In the genomic region with DNA sequence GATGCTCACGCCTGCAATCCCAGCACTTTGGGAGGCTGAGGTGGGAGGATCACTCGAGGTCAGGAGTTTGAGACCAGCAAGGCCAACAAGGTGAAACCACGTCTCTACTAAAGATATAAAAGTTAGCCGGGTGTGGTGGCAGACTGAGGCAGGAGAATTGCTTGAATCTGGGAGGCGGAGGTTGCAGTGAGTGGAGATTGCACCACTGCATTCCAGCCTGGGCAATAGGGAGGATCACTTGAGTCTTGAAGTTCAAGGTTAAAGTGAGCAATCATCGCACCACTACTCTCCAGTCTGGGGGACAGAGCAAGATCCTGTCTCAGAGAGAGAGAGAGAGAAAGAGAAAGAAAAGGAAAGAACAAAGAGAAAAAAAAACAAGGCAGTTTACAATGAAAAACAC, we compare ENCODE assay signal across 8 cellular contexts. TPM values are rescaled to one million over a fixed set of nuclear protein-coding genes. Genes with fewer than 3 reads are reported as not detected.
DNase-seq lines count a peak whose midpoint lies in the region; TF ChIP-seq lines count a peak whose summit lies in the region.
"Not testable (repeated sequence)": the region's sequence is repeated elsewhere in the genome, so short reads cannot be mapped to it uniquely, and the experiment has no call there.

No MANE protein-coding gene starts in this region.

- peaks cover 29% of the 10 kb centered on the region for H3K4me1 Mint-ChIP-seq in activated naive CD8-positive, alpha-beta T cell treated with anti-CD3 and anti-CD28 coated beads for 36 hours

- not testable (repeated sequence) for TF ChIP-seq CTCF in cardiac fibroblast (IDR thresholded peaks at IDR 0.05; ENCODE audit: low read depth, low read length); ovary (IDR thresholded peaks at IDR 0.05)

- not testable (repeated sequence) for H3K4me3 ChIP-seq in BLaER1 treated with 17β-estradiol and CSF1 and Interleukin-3, amounts not matched to agents 10 nM and 100 nM; cardiac fibroblast (replicated peaks in 1 of 2; ENCODE audit: low read depth in 2 of 2, low read length in 2 of 2); ovary

- H3K27ac Mint-ChIP-seq in activated naive CD8-positive, alpha-beta T cell treated with anti-CD3 and anti-CD28 coated beads for 36 hours = peak overlapping the region; percentile 64

- peak overlapping the region in 9 of 11 experiments; percentile 6 to 51 (median 19); a peak in 7 of 22 replicates for H3K27ac ChIP-seq in BLaER1 treated with 17β-estradiol and CSF1 and Interleukin-3, amounts not matched to agents 10 nM and 100 nM
- H3K27ac ChIP-seq in ovary (peak overlapping the region; percentile 48 to 91), temporal lobe (ENCODE audit: low read depth, low read length) (peak overlapping the region; percentile 85)

- TF ChIP-seq EP300 in ovary (IDR thresholded peaks at IDR 0.05) = not testable (repeated sequence)

- H3K36me3 ChIP-seq in BLaER1 treated with 17β-estradiol and CSF1 and Interleukin-3, amounts not matched to agents 10 nM and 100 nM = peaks cover 0 to 21% (median 9%) of the 10 kb centered on the region in 11 experiments; a peak in 8 of 22 replicates
- H3K36me3 ChIP-seq in ovary = not testable (repeated sequence)

- not testable (repeated sequence) for H4K20me1 ChIP-seq in BLaER1 treated with 17β-estradiol and CSF1 and Interleukin-3, amounts not matched to agents 10 nM and 100 nM

- intact Hi-C loops in ovary (cut with DNase I) = not testable (repeated sequence)

- 13 to 27% (median 19%) methylated on average over 6 of the region's 6 CpGs for WGBS in ovary, 3 donors

- H3K27me3 Mint-ChIP-seq in activated naive CD8-positive, alpha-beta T cell treated with anti-CD3 and anti-CD28 coated beads for 36 hours = not testable (repeated sequence)

- H3K4me2 ChIP-seq in BLaER1 treated with 17β-estradiol and CSF1 and Interleukin-3, amounts not matched to agents 10 nM and 100 nM = peak overlapping the region in 2 of 11 experiments; percentile 31 to 36; a peak in 3 of 22 replicates

- H3K4me1 ChIP-seq in BLaER1 treated with 17β-estradiol and CSF1 and Interleukin-3, amounts not matched to agents 10 nM and 100 nM = peaks cover 32 to 85% (median 44%) of the 10 kb centered on the region in 10 experiments
- peaks cover 18% of the 10 kb centered on the region for H3K4me1 ChIP-seq in ovary (ENCODE audit: insufficient read depth)

- peaks cover 0 to 13% (median 0%) of the 10 kb centered on the region in 11 experiments; a peak in 4 of 22 replicates for H3K9me3 ChIP-seq in BLaER1 treated with 17β-estradiol and CSF1 and Interleukin-3, amounts not matched to agents 10 nM and 100 nM (replicated peaks in 1 of 11)
- H3K9me3 ChIP-seq in ovary = not testable (repeated sequence)

- not testable (repeated sequence) for TF ChIP-seq POLR2A in ovary (IDR thresholded peaks at IDR 0.05)

- H3K9ac ChIP-seq in BLaER1 treated with 17β-estradiol and CSF1 and Interleukin-3, amounts not matched to agents 10 nM and 100 nM = not testable (repeated sequence)

- H3K27me3 ChIP-seq in BLaER1 treated with 17β-estradiol and CSF1 and Interleukin-3, amounts not matched to agents 10 nM and 100 nM; ovary: not testable (repeated sequence)

- DNase-seq in NCI-H226 (peak; percentile 49), cardiac fibroblast (ENCODE audit: low read depth in 2 of 2) (peak; percentile 60 to 66), fibroblast of peridontal ligament (ENCODE audit: extremely low read depth) (peak; percentile 39), left kidney (ENCODE audit: low read depth, low spot score) (peak; percentile 16), ovary (peak in 4 of 5 donors; percentile 50 to 71 (median 66))
- DNase-seq in activated naive CD8-positive, alpha-beta T cell treated with anti-CD3 and anti-CD28 coated beads for 36 hours = not testable (repeated sequence)

- not testable (repeated sequence) for H3K9me3 Mint-ChIP-seq in activated naive CD8-positive, alpha-beta T cell treated with anti-CD3 and anti-CD28 coated beads for 36 hours

- H3K36me3 Mint-ChIP-seq in activated naive CD8-positive, alpha-beta T cell treated with anti-CD3 and anti-CD28 coated beads for 36 hours = not testable (repeated sequence)

- H3K4me3 Mint-ChIP-seq in activated naive CD8-positive, alpha-beta T cell treated with anti-CD3 and anti-CD28 coated beads for 36 hours = not testable (repeated sequence)

RNA-seq across cellular contexts. Expression of gene SGK1, which starts 13.5 kb away (rescaled TPM):
- total RNA-seq in activated naive CD8-positive, alpha-beta T cell treated with anti-CD3 and anti-CD28 coated beads for 36 hours = 100 to 1,000 TPM; 129 to 141 TPM
- total RNA-seq in ovary (100 to 1,000 TPM; 145 to 610 (median 279) TPM), temporal lobe (30.5 TPM)
- 100 to 1,000 TPM; 124 to 139 TPM for polyA plus RNA-seq in ovary

Comparison
In these comparisons a context has a peak if more than half of its experiments do, and no peak if none do; other contexts are left out.
1. H3K27ac ChIP-seq: peak in every context shown above with its lines; median percentile 85 in temporal lobe; 70 in ovary; 19 in BLaER1 treated with 17β-estradiol and CSF1 and Interleukin-3, amounts not matched to agents 10 nM and 100 nM.